Comparison of ENCODE assay signal across 21 cellular contexts in genomic region chr21:41109174-41109573, GRCh38. TPM values are rescaled to one million over a fixed set of nuclear protein-coding genes. Genes with fewer than 3 reads are reported as not detected.
A peak's percentile ranks its signal among the peaks of the same experiment; 100 is the strongest.
DNase-seq lines count a peak whose midpoint lies in the region; ATAC-seq and TF ChIP-seq lines count a peak whose summit lies in the region.
"Had no signal": no experiment of that assay in that cellular context is flagged by ENCODE, and none has a peak within 500 bp of the region (broad histone marks: within the 10 kb centered on the region; RNA-seq: fewer than 3 reads in every experiment).

No MANE protein-coding gene starts in this region.

- intact Hi-C loops in mammary epithelial cell (cut with micrococcal nuclease) (no loop called here), MCF 10A (cut with micrococcal nuclease) (no loop called here), colonic mucosa (cut with DNase I) (no loop called here)

- peak; percentile 80 for TF ChIP-seq EP300 in neural cell (conservative IDR thresholded peaks at IDR 0.05; ENCODE audit: poor library complexity, severe bottlenecking)

- H2AFZ ChIP-seq in mammary epithelial cell (ENCODE audit: low read depth, low read length), result peak overlapping the region; percentile 87
- H2AFZ ChIP-seq in neural cell (ENCODE audit: low read depth, low read length), result peak overlapping the region; percentile 7
- peak overlapping the region; percentile 40 for H2AFZ ChIP-seq in neuronal stem cell (ENCODE audit: low read length)

- H3K27me3 ChIP-seq in mammary epithelial cell (ENCODE audit: insufficient read depth, low read length) (no peaks in the 10 kb centered on the region), neural cell (ENCODE audit: insufficient read depth, low read depth, low read length) (no peaks in the 10 kb centered on the region), neuronal stem cell (ENCODE audit: control insufficient read depth in 3 of 3, insufficient read depth in 3 of 3, low read depth in 1 of 3, low read length in 3 of 3) (no peaks in the 10 kb centered on the region), colonic mucosa (no peaks in the 10 kb centered on the region)
- H3K27me3 ChIP-seq: BE2C, BLaER1 had no signal

- H2BK120ac ChIP-seq in neuronal stem cell (ENCODE audit: low read depth, low read length), result no peak overlapping the region

- H3K9me3 Mint-ChIP-seq in MCF 10A (ENCODE audit: unreplicated experiment), result peaks cover 42% of the 10 kb centered on the region

- no peak overlapping the region for H3K23ac ChIP-seq in neuronal stem cell (ENCODE audit: low read depth, low read length, poor library complexity)

- no peaks in the 10 kb centered on the region for H3K9me2 ChIP-seq in neural cell (ENCODE audit: insufficient read depth, low read length)

- H2BK15ac ChIP-seq in neuronal stem cell (ENCODE audit: low read length), result no peak overlapping the region

- WGBS in mammary epithelial cell (ENCODE audit: low coverage, missing lambda C conversion rate), result 79% methylated on average over 9 of the region's 9 CpGs
- WGBS in neuronal stem cell (ENCODE audit: extremely low coverage in 2 of 2, insufficient read length in 2 of 2, insufficient replicate concordance in 1 of 2), 2 donors, result no CpG with 5 or more reads among the region's 9 CpGs

- no peak overlapping the region for H3K4me3 ChIP-seq in mammary epithelial cell (replicated peaks in 1 of 3; ENCODE audit: insufficient read depth in 1 of 3, low read depth in 2 of 3, low read length in 3 of 3)
- no peak overlapping the region for H3K4me3 ChIP-seq in neural cell (ENCODE audit: low read length)
- H3K4me3 ChIP-seq in neuronal stem cell (ENCODE audit: low read length in 2 of 2), result no peak overlapping the region
- H3K4me3 ChIP-seq in colonic mucosa, result no peak overlapping the region
- H3K4me3 ChIP-seq: BLaER1 had no signal

- H3K4ac ChIP-seq in neuronal stem cell (ENCODE audit: low read length), result no peak overlapping the region

- no peak for TF ChIP-seq CTCF in mammary epithelial cell (conservative IDR thresholded peaks at IDR 0.05 in 1 of 2, IDR thresholded peaks at IDR 0.05 in 1 of 2; ENCODE audit: extremely low read depth in 1 of 2, insufficient read depth in 1 of 2, low read depth in 1 of 2, low read length in 2 of 2)
- no peak for TF ChIP-seq CTCF in MCF 10A (IDR thresholded peaks at IDR 0.05; ENCODE audit: unreplicated experiment)
- no peak for TF ChIP-seq CTCF in neural cell (IDR thresholded peaks at IDR 0.05; ENCODE audit: poor library complexity, severe bottlenecking)
- TF ChIP-seq CTCF in colonic mucosa (IDR thresholded peaks at IDR 0.05), result no peak

- H3F3A ChIP-seq in neural cell (ENCODE audit: insufficient read depth, low read length, poor library complexity, severe bottlenecking), result no peaks in the 10 kb centered on the region

- H3K27ac ChIP-seq in mammary epithelial cell (ENCODE audit: insufficient read depth, low read depth, low read length), result no peak overlapping the region
- peak overlapping the region; percentile 50 for H3K27ac ChIP-seq in neural cell (ENCODE audit: low read length)
- H3K27ac ChIP-seq in neuronal stem cell (replicated peaks; ENCODE audit: low read length), result no peak overlapping the region
- no peak overlapping the region for H3K27ac ChIP-seq in colonic mucosa
- H3K27ac ChIP-seq: BLaER1 had no signal

- H3K4me2 ChIP-seq in mammary epithelial cell (ENCODE audit: insufficient read depth, low read depth, low read length), result no peak overlapping the region
- H3K4me2 ChIP-seq in neural cell (ENCODE audit: low read length), result no peak overlapping the region
- no peak overlapping the region for H3K4me2 ChIP-seq in neuronal stem cell (ENCODE audit: insufficient read depth, low read length, poor library complexity, severe bottlenecking)

- no peak overlapping the region for H4K8ac ChIP-seq in neuronal stem cell (ENCODE audit: low read depth, low read length)

- no peak overlapping the region for H4K91ac ChIP-seq in neuronal stem cell (ENCODE audit: low read depth, low read length, poor library complexity)

- DNase-seq in mammary epithelial cell (no peak), MCF 10A (ENCODE audit: unreplicated experiment) (no peak), islet precursor cell (peak; percentile 20), neuronal stem cell (ENCODE audit: low spot score) (no peak), colonic mucosa (no peak), DMS114 treated with DMSO at 0.1 percent for 48 hours (lab: John Stamatoyannopoulos, UW; ENCODE audit: unreplicated experiment) (no peak)
- DNase-seq: 8988T; ACHN; BE2C; C1 segment of cervical spinal cord; CD4-positive, alpha-beta memory T cell; CD4-positive, CD25-positive, alpha-beta regulatory T cell; CD8-positive, alpha-beta memory T cell; COR-L47; DMS 273 treated with DMSO at 0.1 percent for 48 hours; DMS79 treated with DMSO at 0.1 percent for 48 hours; GF-D8 had no signal

- H3K36me3 Mint-ChIP-seq in MCF 10A (ENCODE audit: insufficient read depth, unreplicated experiment), result no peaks in the 10 kb centered on the region
- H3K36me3 Mint-ChIP-seq: CD14-positive monocyte; CD4-positive, alpha-beta memory T cell; CD4-positive, CD25-positive, alpha-beta regulatory T cell; CD8-positive, alpha-beta memory T cell had no signal

- no peak overlapping the region for H3K27ac Mint-ChIP-seq in MCF 10A (ENCODE audit: low read depth, unreplicated experiment)
- H3K27ac Mint-ChIP-seq: CD14-positive monocyte; CD4-positive, alpha-beta memory T cell; CD4-positive, CD25-positive, alpha-beta regulatory T cell; CD8-positive, alpha-beta memory T cell had no signal

- POLR2A ChIA-PET in MCF 10A (lab: Yijun Ruan, JAX), result no interaction called here

- no peak overlapping the region for H3K9ac ChIP-seq in mammary epithelial cell (ENCODE audit: insufficient read depth, low read length)
- peak overlapping the region; percentile 4 for H3K9ac ChIP-seq in neural cell (ENCODE audit: low read length)
- H3K9ac ChIP-seq in neuronal stem cell (ENCODE audit: low read depth, low read length, poor library complexity), result no peak overlapping the region
- H3K9ac ChIP-seq in colonic mucosa (ENCODE audit: low read depth in 2 of 2, low read length in 2 of 2), result no peak overlapping the region
- H3K9ac ChIP-seq: BLaER1 had no signal

- H3K9me3 ChIP-seq in mammary epithelial cell (replicated peaks; ENCODE audit: insufficient read depth, low read length) (no peaks in the 10 kb centered on the region), neural cell (ENCODE audit: low read length) (no peaks in the 10 kb centered on the region), neuronal stem cell (replicated peaks in 1 of 2; ENCODE audit: control insufficient read depth in 2 of 2, insufficient read depth in 1 of 2, low read depth in 1 of 2, low read length in 2 of 2) (no peaks in the 10 kb centered on the region), colonic mucosa (no peaks in the 10 kb centered on the region)
- H3K9me3 ChIP-seq: BE2C, BLaER1 had no signal

- H3K4me1 Mint-ChIP-seq in MCF 10A (ENCODE audit: insufficient read depth, unreplicated experiment), result peaks cover 12% of the 10 kb centered on the region

- in situ Hi-C loops in mammary epithelial cell (cut with MboI; ENCODE audit: low sequenced_read_pairs in 2 of 2), result no loop called here

- H3K18ac ChIP-seq in neuronal stem cell (ENCODE audit: low read length), result no peak overlapping the region

- peaks cover 37% of the 10 kb centered on the region for H3K27me3 Mint-ChIP-seq in MCF 10A (ENCODE audit: insufficient read depth, unreplicated experiment)

- no peak overlapping the region for H2BK5ac ChIP-seq in neuronal stem cell (ENCODE audit: low read length)

- no peak overlapping the region for H2BK12ac ChIP-seq in neuronal stem cell (ENCODE audit: low read length)

- CTCF ChIA-PET in mammary epithelial cell (lab: Charles Lee; ENCODE audit: low non-redundant PET), result no interaction called here
- CTCF ChIA-PET in MCF 10A (lab: Yijun Ruan, JAX), result interaction anchor here (0.6 to 1.4 kb wide), 2 partner anchors 12 to 229 kb away, joined by 3 read pairs; no protein-coding TSS in a partner anchor

- H3K14ac ChIP-seq in neuronal stem cell (ENCODE audit: low read length), result no peak overlapping the region

- no peak overlapping the region for H2AK5ac ChIP-seq in neuronal stem cell (ENCODE audit: low read depth, low read length)

- H3K36me3 ChIP-seq in mammary epithelial cell (ENCODE audit: insufficient read depth, low read length), result no peaks in the 10 kb centered on the region
- H3K36me3 ChIP-seq in neural cell (ENCODE audit: insufficient read depth, low read length), result no peaks in the 10 kb centered on the region
- no peaks in the 10 kb centered on the region for H3K36me3 ChIP-seq in neuronal stem cell (replicated peaks in 1 of 2; ENCODE audit: control insufficient read depth in 2 of 2, insufficient read depth in 2 of 2, low read length in 2 of 2)
- H3K36me3 ChIP-seq in colonic mucosa, result no peaks in the 10 kb centered on the region
- H3K36me3 ChIP-seq: BE2C, BLaER1 had no signal

- H4K20me1 ChIP-seq in mammary epithelial cell (ENCODE audit: insufficient read depth, low read length), result no peaks in the 10 kb centered on the region
- no peaks in the 10 kb centered on the region for H4K20me1 ChIP-seq in neural cell (ENCODE audit: insufficient read depth)
- H4K20me1 ChIP-seq: BLaER1 had no signal

- peaks cover 16% of the 10 kb centered on the region for H3K4me1 ChIP-seq in mammary epithelial cell (ENCODE audit: insufficient read depth, low read length)
- H3K4me1 ChIP-seq in neuronal stem cell (ENCODE audit: control insufficient read depth in 2 of 2, insufficient read depth in 1 of 2, low read depth in 1 of 2, low read length in 2 of 2), result peaks cover 0 to 5% of the 10 kb centered on the region in 2 donors
- H3K4me1 ChIP-seq in colonic mucosa, result no peaks in the 10 kb centered on the region
- H3K4me1 ChIP-seq: BE2C had no signal

- H3K79me1 ChIP-seq in neuronal stem cell (ENCODE audit: low read depth, low read length), result no peaks in the 10 kb centered on the region

- BruUV-seq in mammary epithelial cell (replicated peaks; lab: Mats Ljungman, UMichigan) (no TSS peak), MCF 10A (replicated peaks; lab: Mats Ljungman, UMichigan) (no TSS peak)

- no peak for TF ChIP-seq RAD21 in neural cell (conservative IDR thresholded peaks at IDR 0.05)

- no peaks in the 10 kb centered on the region for H3K79me2 ChIP-seq in mammary epithelial cell (ENCODE audit: insufficient read depth, low read length)
- no peaks in the 10 kb centered on the region for H3K79me2 ChIP-seq in neural cell (replicated peaks; ENCODE audit: insufficient read depth, low read length)

- no peak overlapping the region for H3K4me3 Mint-ChIP-seq in MCF 10A (ENCODE audit: unreplicated experiment)
- H3K4me3 Mint-ChIP-seq: CD14-positive monocyte; CD4-positive, alpha-beta memory T cell had no signal

- dilution Hi-C loops in mammary epithelial cell (cut with HindIII; ENCODE audit: low sequenced_read_pairs), result no loop called here

- no peak for ATAC-seq in GM19023 (IDR thresholded peaks at IDR 0.05; ENCODE audit: unreplicated experiment)

RNA-seq across cellular contexts. Expression of gene BACE2, which starts 58.8 kb away (rescaled TPM):
- total RNA-seq in mammary epithelial cell (100 to 1,000 TPM in 1 of 2 donors, 10 to 100 TPM in 1; 84.4 to 128 TPM), MCF 10A (2022) (21.3 and 22.0 TPM in 2 replicates), colonic mucosa (10 to 100 TPM; 69.5 to 80.2 TPM)
- polyA plus RNA-seq in mammary epithelial cell (150 TPM), neural cell (0.08 and 0.32 TPM in 2 replicates)
- polyA minus RNA-seq in mammary epithelial cell (102 TPM), neural cell (0.93 TPM in 1 of 2 replicates, not detected in the other)
- polyA plus RNA-seq in neuronal stem cell (2013, experiment 1 of 2), result 1.4 TPM
- 1.5 TPM for polyA plus RNA-seq in neuronal stem cell (2013, experiment 2 of 2)
- total RNA-seq: CD4-positive, alpha-beta memory T cell had no signal

Comparison
In these comparisons a context has a peak if more than half of its experiments do, and no peak if none do; other contexts are left out.
1. H2AFZ ChIP-seq: peak in every context shown above with its lines; median percentile 87 in mammary epithelial cell; 40 in neuronal stem cell; 7 in neural cell.